ENCODE assay signal across 21 cellular contexts in the genomic region with DNA sequence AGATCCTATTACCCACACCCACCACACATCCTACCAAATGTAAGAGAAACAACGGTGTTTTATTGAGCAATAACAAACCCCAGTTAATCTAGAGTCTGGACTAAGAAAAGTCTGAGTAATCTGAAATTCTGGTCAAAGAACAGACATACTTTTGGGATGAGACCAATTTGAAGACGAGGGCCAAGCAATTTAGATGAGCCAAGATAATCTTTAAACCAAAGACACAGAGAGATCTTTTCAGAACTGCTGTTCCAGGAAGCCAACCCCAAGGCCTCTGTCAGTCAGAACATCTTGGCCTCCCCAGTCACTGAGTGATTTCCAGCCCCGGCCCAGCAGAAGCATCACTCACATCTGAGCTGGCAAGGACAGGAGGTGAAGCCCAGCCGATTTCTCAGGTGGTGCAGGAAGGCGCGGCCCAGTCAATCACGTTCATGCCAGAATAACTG.
DNase-seq lines count a peak whose midpoint lies in the region; ATAC-seq and TF ChIP-seq lines count a peak whose summit lies in the region.
"Had no signal": no experiment of that assay in that cellular context is flagged by ENCODE, and none has a peak within 500 bp of the region (broad histone marks: within the 10 kb centered on the region; RNA-seq: fewer than 3 reads in every experiment).

No MANE protein-coding gene starts in this region.

- H3K4me1 ChIP-seq in GM23338 (ENCODE audit: insufficient read depth) (peaks cover 5% of the 10 kb centered on the region; the same call in 1 of the 2 replicates), adipocyte (ENCODE audit: control insufficient read depth, insufficient read depth, low read length) (peaks cover 15% of the 10 kb centered on the region), foreskin keratinocyte (peaks cover 4% of the 10 kb centered on the region), aorta (ENCODE audit: control insufficient read depth in 1 of 2, insufficient read depth in 2 of 2, low read length in 2 of 2) (no peaks in the 10 kb centered on the region), body of pancreas (no peaks in the 10 kb centered on the region)
- H3K4me1 ChIP-seq: adrenal gland, BE2C had no signal

- H3K4me2 ChIP-seq in GM23338: no peak overlapping the region

- no peak overlapping the region for H3K4me3 Mint-ChIP-seq in GM23338
- H3K4me3 Mint-ChIP-seq: activated CD4-positive, alpha-beta memory T cell treated with anti-CD3 and anti-CD28 coated beads, Interleukin-2, amount 10 ng/mL, durations not matched to agents 7 days and 5 days; stimulated activated naive B cell treated with anti-CD40 and anti-IgM and Interleukin-4, amounts not matched to agents 10 μg/mL and 1 μg/mL and 100 μg/mL, for 72 hours had no signal

- no peaks in the 10 kb centered on the region for H3K9me3 Mint-ChIP-seq in GM23338
- H3K9me3 Mint-ChIP-seq: activated CD4-positive, alpha-beta memory T cell treated with anti-CD3 and anti-CD28 coated beads, Interleukin-2, amount 10 ng/mL, durations not matched to agents 7 days and 5 days; stimulated activated naive B cell treated with anti-CD40 and anti-IgM and Interleukin-4, amounts not matched to agents 10 μg/mL and 1 μg/mL and 100 μg/mL, for 72 hours had no signal

- no peaks in the 10 kb centered on the region for H3K36me3 Mint-ChIP-seq in GM23338 (ENCODE audit: low read depth)
- H3K36me3 Mint-ChIP-seq: stimulated activated naive B cell treated with anti-CD40 and anti-IgM and Interleukin-4, amounts not matched to agents 10 μg/mL and 1 μg/mL and 100 μg/mL, for 72 hours had no signal

- intact Hi-C loops in aorta (cut with DNase I) (no loop called here), body of pancreas (cut with DNase I) (loop anchor here (10.0 kb wide), 1 partner anchor 56 kb away; no protein-coding TSS in a partner anchor)

- DNase-seq in GM23338 (ENCODE audit: low spot score) (no peak), adipocyte (ENCODE audit: low read depth) (peak; percentile 43), foreskin keratinocyte (peak; percentile 37 to 73), aorta (no peak), body of pancreas (no peak)
- DNase-seq: activated CD4-positive, alpha-beta memory T cell treated with anti-CD3 and anti-CD28 coated beads, Interleukin-2, amount 10 ng/mL, durations not matched to agents 7 days and 5 days; activated CD4-positive, CD25-positive, alpha-beta regulatory T cell; activated T-cell treated with anti-CD3 and anti-CD28 coated beads, Interleukin-2, amount 50 U/mL, for 1 hour; adrenal gland; BE2C; Calu3; caudate nucleus; MM.1S; NCI-H2171 treated with DMSO at 0.1 percent for 48 hours; NCI-H69; stimulated activated CD4-positive, alpha-beta T cell treated with anti-CD3 and anti-CD28 coated beads, Interleukin-2, amount 100 ng/mL, for 48 hours; stimulated activated naive B cell treated with anti-CD40 and anti-IgM and Interleukin-4, amounts not matched to agents 10 μg/mL and 1 μg/mL and 100 μg/mL, for 72 hours; T1000 had no signal

- H3K4me3 ChIP-seq in GM23338 (no peak overlapping the region), adipocyte (ENCODE audit: low read length) (no peak overlapping the region), aorta (ENCODE audit: low read length in 2 of 2) (no peak overlapping the region), body of pancreas (no peak overlapping the region)
- H3K4me3 ChIP-seq: adrenal gland, thoracic aorta had no signal

- H3K9ac ChIP-seq in adipocyte (ENCODE audit: low read length): peak overlapping the region; percentile 17

- ATAC-seq in GM23338 (no peak), foreskin keratinocyte (peak; percentile 64), aorta (ENCODE audit: low FRiP score) (peak; percentile 76), body of pancreas (no peak), HG02571 (IDR thresholded peaks at IDR 0.05; ENCODE audit: unreplicated experiment) (no peak), GM21717 (IDR thresholded peaks at IDR 0.05; ENCODE audit: unreplicated experiment) (no peak)
- ATAC-seq: stimulated activated naive B cell treated with anti-CD40 and anti-IgM and Interleukin-4, amounts not matched to agents 10 μg/mL and 1 μg/mL and 100 μg/mL, for 72 hours had no signal

- H3K27me3 ChIP-seq in GM23338 (ENCODE audit: insufficient read depth) (no peaks in the 10 kb centered on the region), adipocyte (replicated peaks; ENCODE audit: control insufficient read depth, insufficient read depth, low read length) (no peaks in the 10 kb centered on the region), foreskin keratinocyte (no peaks in the 10 kb centered on the region), aorta (ENCODE audit: control insufficient read depth in 1 of 2, insufficient read depth in 2 of 2, low read length in 1 of 2) (no peaks in the 10 kb centered on the region), body of pancreas (no peaks in the 10 kb centered on the region)
- H3K27me3 ChIP-seq: adrenal gland, BE2C had no signal

- H3K27me3 Mint-ChIP-seq in GM23338 (ENCODE audit: insufficient read depth, low read depth, poor library complexity): no peaks in the 10 kb centered on the region
- H3K27me3 Mint-ChIP-seq: stimulated activated naive B cell treated with anti-CD40 and anti-IgM and Interleukin-4, amounts not matched to agents 10 μg/mL and 1 μg/mL and 100 μg/mL, for 72 hours had no signal

- H3K36me3 ChIP-seq in GM23338 (ENCODE audit: insufficient read depth): no peaks in the 10 kb centered on the region
- H3K36me3 ChIP-seq in adipocyte (ENCODE audit: control insufficient read depth, insufficient read depth, low read length, severe bottlenecking): no peaks in the 10 kb centered on the region
- no peaks in the 10 kb centered on the region for H3K36me3 ChIP-seq in aorta (ENCODE audit: control insufficient read depth in 1 of 2, insufficient read depth in 2 of 2, low read length in 1 of 2)
- no peaks in the 10 kb centered on the region for H3K36me3 ChIP-seq in body of pancreas (replicated peaks in 1 of 2; ENCODE audit: insufficient read depth in 1 of 2, low read depth in 2 of 2)
- H3K36me3 ChIP-seq: adrenal gland, BE2C, thoracic aorta had no signal

- H3K9me3 ChIP-seq in adipocyte (ENCODE audit: control insufficient read depth, low read length): no peaks in the 10 kb centered on the region
- no peaks in the 10 kb centered on the region for H3K9me3 ChIP-seq in aorta (ENCODE audit: control insufficient read depth, low read length)
- H3K9me3 ChIP-seq in body of pancreas: no peaks in the 10 kb centered on the region
- H3K9me3 ChIP-seq: adrenal gland, BE2C, thoracic aorta had no signal

- no peak overlapping the region for H3K27ac ChIP-seq in GM23338 (ENCODE audit: low read depth)
- no peak overlapping the region for H3K27ac ChIP-seq in foreskin keratinocyte
- H3K27ac ChIP-seq in aorta (ENCODE audit: low read depth in 1 of 2, low read length in 2 of 2): no peak overlapping the region
- H3K27ac ChIP-seq in body of pancreas: no peak overlapping the region
- H3K27ac ChIP-seq: adrenal gland had no signal

- H3K27ac Mint-ChIP-seq in GM23338: no peak overlapping the region
- H3K27ac Mint-ChIP-seq: activated CD4-positive, alpha-beta memory T cell treated with anti-CD3 and anti-CD28 coated beads, Interleukin-2, amount 10 ng/mL, durations not matched to agents 7 days and 5 days; stimulated activated naive B cell treated with anti-CD40 and anti-IgM and Interleukin-4, amounts not matched to agents 10 μg/mL and 1 μg/mL and 100 μg/mL, for 72 hours had no signal

- no peaks in the 10 kb centered on the region for H4K20me1 ChIP-seq in GM23338 (replicated peaks; ENCODE audit: insufficient read depth)

- TF ChIP-seq CTCF in GM23338 (conservative IDR thresholded peaks at IDR 0.05; ENCODE audit: low read depth in 2 of 2) (no peak), foreskin keratinocyte (conservative IDR thresholded peaks at IDR 0.05) (no peak), body of pancreas (IDR thresholded peaks at IDR 0.05) (no peak)

- H3F3A ChIP-seq in GM23338 (replicated peaks; ENCODE audit: low read depth): no peaks in the 10 kb centered on the region

- H3K4me1 Mint-ChIP-seq in GM23338: peaks cover 15% of the 10 kb centered on the region; the same call in 2 of the 3 replicates
- H3K4me1 Mint-ChIP-seq: activated CD4-positive, alpha-beta memory T cell treated with anti-CD3 and anti-CD28 coated beads, Interleukin-2, amount 10 ng/mL, durations not matched to agents 7 days and 5 days; stimulated activated naive B cell treated with anti-CD40 and anti-IgM and Interleukin-4, amounts not matched to agents 10 μg/mL and 1 μg/mL and 100 μg/mL, for 72 hours had no signal

- H2AFZ ChIP-seq in GM23338: 0 out of 2 replicates have a peak overlapping the region, but pooled peaks have one; percentile 52

- 64 to 69% methylated on average over 7 of the region's 7 CpGs for WGBS in aorta, 2 donors
- WGBS in body of pancreas, 2 donors: 57 to 58% methylated on average over 2 to 7 of the region's 7 CpGs

- no peak for TF ChIP-seq POLR2A in body of pancreas (IDR thresholded peaks at IDR 0.05)

- no peaks in the 10 kb centered on the region for H3K79me2 ChIP-seq in GM23338 (replicated peaks; ENCODE audit: insufficient read depth)

- peaks cover 4% of the 10 kb centered on the region; the same call in 1 of the 2 replicates for H3K9me2 ChIP-seq in GM23338 (ENCODE audit: insufficient read depth)

TF ChIP-seq in GM23338, 12 proteins besides CTCF, POLR2A, EP300 and RAD21 (continues in another document):
- TF ChIP-seq NANOG (IDR thresholded peaks at IDR 0.05; ENCODE audit: borderline replicate concordance) (no peak), ZNF114 (CRISPR knock-in tag; IDR thresholded peaks at IDR 0.05) (no peak), REST (IDR thresholded peaks at IDR 0.05; ENCODE audit: unreplicated experiment) (no peak)

Comparison
In these comparisons a context has a peak if more than half of its experiments do, and no peak if none do; other contexts are left out.
1. ATAC-seq: peak in foreskin keratinocyte (single experiment) and aorta (single experiment); none in GM23338 (single experiment), body of pancreas (single experiment), HG02571 (single experiment) and GM21717 (single experiment).
2. DNase-seq: peak in adipocyte (single experiment) and foreskin keratinocyte (2 of 2); none in GM23338 (single experiment), aorta (0 of 2) and body of pancreas (0 of 4).